ENCODE assay signal across 8 cellular contexts in the genomic region with DNA sequence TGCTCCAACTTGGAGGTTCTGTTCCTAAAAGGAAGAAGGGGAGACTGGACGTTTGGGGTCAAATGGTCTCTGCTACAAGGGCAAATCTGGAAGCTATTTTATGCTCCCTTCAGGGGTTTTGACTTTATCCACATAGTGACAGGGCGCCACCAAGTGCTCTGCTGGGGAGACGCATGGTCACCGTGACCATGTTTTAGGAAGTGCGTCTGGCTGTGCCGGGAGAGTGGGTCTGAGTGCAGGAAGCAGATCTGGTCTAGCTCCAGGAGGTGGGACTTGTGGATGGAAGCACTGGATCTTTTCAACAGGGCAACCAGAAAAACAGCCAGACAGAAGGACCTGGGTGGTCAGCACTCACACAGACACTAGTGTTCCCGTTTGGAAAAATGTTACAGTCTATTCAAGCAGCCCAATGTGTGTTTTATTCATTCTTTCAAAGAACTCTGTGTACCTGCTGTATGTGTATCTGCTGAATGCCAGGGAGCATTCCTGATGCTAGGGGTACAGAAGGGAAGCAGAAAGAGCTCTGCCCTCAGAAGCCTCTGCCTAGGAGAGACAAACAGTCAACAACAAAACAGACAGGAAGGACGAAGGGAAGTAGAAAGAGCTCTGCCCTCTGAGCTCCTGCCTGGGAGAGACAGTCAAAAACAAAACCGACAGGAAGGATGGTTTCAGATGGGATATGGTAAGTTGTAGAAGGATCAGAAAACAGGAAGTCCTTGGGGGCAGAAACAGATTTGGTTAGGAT. TPM values are rescaled to one million over a fixed set of nuclear protein-coding genes. Genes with fewer than 3 reads are reported as not detected.
DNase-seq lines count a peak whose midpoint lies in the region; ATAC-seq and TF ChIP-seq lines count a peak whose summit lies in the region.

No MANE protein-coding gene starts in this region.

- peak overlapping the region in 10 of 11 experiments; percentile 49 to 74 (median 68); a peak in 20 of 22 replicates for H3K9ac ChIP-seq in BLaER1 treated with 17β-estradiol and CSF1 and Interleukin-3, amounts not matched to agents 10 nM and 100 nM
- H3K9ac ChIP-seq in neural cell (ENCODE audit: low read length) = no peak overlapping the region

- TF ChIP-seq CTCF in fibroblast of the aortic adventitia (IDR thresholded peaks at IDR 0.05; ENCODE audit: insufficient read depth, low read length) (peak; percentile 86), neural cell (IDR thresholded peaks at IDR 0.05; ENCODE audit: poor library complexity, severe bottlenecking) (peak; percentile 59), tibial artery (IDR thresholded peaks at IDR 0.05) (peak; percentile 72 to 77)

- DNase-seq in OCI-M2 (lab: John Stamatoyannopoulos, UW; ENCODE audit: unreplicated experiment) (peak; percentile 1), activated T-helper 1 cell treated with Interleukin-2 at 50 U/mL for 16 hours (ENCODE audit: low read depth) (peak; percentile 18), fibroblast of the aortic adventitia (ENCODE audit: low read depth) (peak; percentile 83), tibial artery (peak; percentile 73 to 81)

- H3K9me2 ChIP-seq in neural cell (ENCODE audit: insufficient read depth, low read length) = no peaks in the 10 kb centered on the region

- no peaks in the 10 kb centered on the region for H3K79me2 ChIP-seq in neural cell (replicated peaks; ENCODE audit: insufficient read depth, low read length)

- peak; percentile 7 for TF ChIP-seq POLR2A in GM19099 (IDR thresholded peaks at IDR 0.05; ENCODE audit: extremely low read depth, insufficient read length, low read depth)

- TF ChIP-seq EP300 in neural cell (conservative IDR thresholded peaks at IDR 0.05; ENCODE audit: poor library complexity, severe bottlenecking) = no peak

- H2AFZ ChIP-seq in neural cell (ENCODE audit: low read depth, low read length) = no peak overlapping the region

- peak overlapping the region in 10 of 11 experiments; percentile 56 to 83 (median 78); a peak in 20 of 22 replicates for H3K27ac ChIP-seq in BLaER1 treated with 17β-estradiol and CSF1 and Interleukin-3, amounts not matched to agents 10 nM and 100 nM
- H3K27ac ChIP-seq in neural cell (ENCODE audit: low read length) (no peak overlapping the region), tibial artery (no peak overlapping the region)

- H4K20me1 ChIP-seq in BLaER1 treated with 17β-estradiol and CSF1 and Interleukin-3, amounts not matched to agents 10 nM and 100 nM = peaks cover 0 to 50% (median 21%) of the 10 kb centered on the region in 11 experiments; a peak in 15 of 22 replicates
- H4K20me1 ChIP-seq in neural cell (ENCODE audit: insufficient read depth) = no peaks in the 10 kb centered on the region

- peaks cover 12 to 39% (median 17%) of the 10 kb centered on the region in 11 experiments for H3K36me3 ChIP-seq in BLaER1 treated with 17β-estradiol and CSF1 and Interleukin-3, amounts not matched to agents 10 nM and 100 nM
- no peaks in the 10 kb centered on the region for H3K36me3 ChIP-seq in neural cell (ENCODE audit: insufficient read depth, low read length)
- peaks cover 0 to 17% (median 7%) of the 10 kb centered on the region in 3 donors for H3K36me3 ChIP-seq in tibial artery

- peak overlapping the region; percentile 4 to 53 (median 40); a peak in 15 of 20 replicates for H3K4me3 ChIP-seq in BLaER1 treated with 17β-estradiol and CSF1 and Interleukin-3, amounts not matched to agents 10 nM and 100 nM
- H3K4me3 ChIP-seq in fibroblast of the aortic adventitia (ENCODE audit: low read depth, low read length) (no peak overlapping the region), neural cell (ENCODE audit: low read length) (no peak overlapping the region), tibial artery (no peak overlapping the region)

- H3F3A ChIP-seq in neural cell (ENCODE audit: insufficient read depth, low read length, poor library complexity, severe bottlenecking) = no peaks in the 10 kb centered on the region

- TF ChIP-seq RAD21 in neural cell (conservative IDR thresholded peaks at IDR 0.05) = peak; percentile 60

- H3K27me3 ChIP-seq in BLaER1 treated with 17β-estradiol and CSF1 and Interleukin-3, amounts not matched to agents 10 nM and 100 nM = no peaks in the 10 kb centered on the region
- H3K27me3 ChIP-seq in neural cell (ENCODE audit: insufficient read depth, low read depth, low read length) (no peaks in the 10 kb centered on the region), tibial artery (no peaks in the 10 kb centered on the region)

- peaks cover 43 to 80% (median 62%) of the 10 kb centered on the region in 10 experiments for H3K4me1 ChIP-seq in BLaER1 treated with 17β-estradiol and CSF1 and Interleukin-3, amounts not matched to agents 10 nM and 100 nM
- peaks cover 0 to 11% (median 4%) of the 10 kb centered on the region in 4 donors for H3K4me1 ChIP-seq in tibial artery

- no peaks in the 10 kb centered on the region for H3K9me3 ChIP-seq in BLaER1 treated with 17β-estradiol and CSF1 and Interleukin-3, amounts not matched to agents 10 nM and 100 nM (replicated peaks in 1 of 11)
- H3K9me3 ChIP-seq in neural cell (ENCODE audit: low read length) (no peaks in the 10 kb centered on the region), tibial artery (no peaks in the 10 kb centered on the region)

- peak; percentile 79 for ATAC-seq in HG03521 (IDR thresholded peaks at IDR 0.05; ENCODE audit: unreplicated experiment)

- H3K4me2 ChIP-seq in BLaER1 treated with 17β-estradiol and CSF1 and Interleukin-3, amounts not matched to agents 10 nM and 100 nM = peak overlapping the region; percentile 68 to 97 (median 88)
- H3K4me2 ChIP-seq in neural cell (ENCODE audit: low read length) = no peak overlapping the region

- intact Hi-C loops in tibial artery (cut with DNase I; ENCODE audit: low total_unique reads) = no loop called here

TF ChIP-seq in neural cell, 6 proteins besides CTCF, POLR2A, EP300 and RAD21:
- peak; percentile 55 for TF ChIP-seq SMC3 (conservative IDR thresholded peaks at IDR 0.05; ENCODE audit: poor library complexity)
- TF ChIP-seq, protein P1, sequence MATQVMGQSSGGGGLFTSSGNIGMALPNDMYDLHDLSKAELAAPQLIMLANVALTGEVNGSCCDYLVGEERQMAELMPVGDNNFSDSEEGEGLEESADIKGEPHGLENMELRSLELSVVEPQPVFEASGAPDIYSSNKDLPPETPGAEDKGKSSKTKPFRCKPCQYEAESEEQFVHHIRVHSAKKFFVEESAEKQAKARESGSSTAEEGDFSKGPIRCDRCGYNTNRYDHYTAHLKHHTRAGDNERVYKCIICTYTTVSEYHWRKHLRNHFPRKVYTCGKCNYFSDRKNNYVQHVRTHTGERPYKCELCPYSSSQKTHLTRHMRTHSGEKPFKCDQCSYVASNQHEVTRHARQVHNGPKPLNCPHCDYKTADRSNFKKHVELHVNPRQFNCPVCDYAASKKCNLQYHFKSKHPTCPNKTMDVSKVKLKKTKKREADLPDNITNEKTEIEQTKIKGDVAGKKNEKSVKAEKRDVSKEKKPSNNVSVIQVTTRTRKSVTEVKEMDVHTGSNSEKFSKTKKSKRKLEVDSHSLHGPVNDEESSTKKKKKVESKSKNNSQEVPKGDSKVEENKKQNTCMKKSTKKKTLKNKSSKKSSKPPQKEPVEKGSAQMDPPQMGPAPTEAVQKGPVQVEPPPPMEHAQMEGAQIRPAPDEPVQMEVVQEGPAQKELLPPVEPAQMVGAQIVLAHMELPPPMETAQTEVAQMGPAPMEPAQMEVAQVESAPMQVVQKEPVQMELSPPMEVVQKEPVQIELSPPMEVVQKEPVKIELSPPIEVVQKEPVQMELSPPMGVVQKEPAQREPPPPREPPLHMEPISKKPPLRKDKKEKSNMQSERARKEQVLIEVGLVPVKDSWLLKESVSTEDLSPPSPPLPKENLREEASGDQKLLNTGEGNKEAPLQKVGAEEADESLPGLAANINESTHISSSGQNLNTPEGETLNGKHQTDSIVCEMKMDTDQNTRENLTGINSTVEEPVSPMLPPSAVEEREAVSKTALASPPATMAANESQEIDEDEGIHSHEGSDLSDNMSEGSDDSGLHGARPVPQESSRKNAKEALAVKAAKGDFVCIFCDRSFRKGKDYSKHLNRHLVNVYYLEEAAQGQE (IDR thresholded peaks at IDR 0.05; ENCODE audit: borderline replicate concordance) = no peak
- no peak for TF ChIP-seq POLR2AphosphoS5 (IDR thresholded peaks at IDR 0.05)
- TF ChIP-seq EZH2 (IDR thresholded peaks at IDR 0.05; ENCODE audit: borderline replicate concordance, insufficient read depth, low read length, poor library complexity, severe bottlenecking) = no peak
TF ChIP-seq in neural cell: peak in this region for 1.

RNA-seq across cellular contexts. Expression of a gene that starts 14.3 kb away (rescaled TPM):
- total RNA-seq in fibroblast of the aortic adventitia (ENCODE audit: low replicate concordance) = 6.9 and 14.1 TPM in 2 replicates
- 2.7 and 3.6 TPM in 2 replicates for polyA plus RNA-seq in neural cell
- polyA minus RNA-seq in neural cell = 1.7 TPM in 2 replicates

Comparison
In these comparisons a context has a peak if more than half of its experiments do, and no peak if none do; other contexts are left out.
1. H3K27ac ChIP-seq: peak in BLaER1 treated with 17β-estradiol and CSF1 and Interleukin-3, amounts not matched to agents 10 nM and 100 nM (10 of 11); none in neural cell (single experiment) and tibial artery (0 of 2).
2. H3K4me3 ChIP-seq: peak in BLaER1 treated with 17β-estradiol and CSF1 and Interleukin-3, amounts not matched to agents 10 nM and 100 nM (10 of 10); none in fibroblast of the aortic adventitia (single experiment), neural cell (single experiment) and tibial artery (0 of 2).
3. DNase-seq: peak in every context shown above with its lines; median percentile 83 in fibroblast of the aortic adventitia; 77 in tibial artery; 18 in activated T-helper 1 cell treated with Interleukin-2 at 50 U/mL for 16 hours; 1 in OCI-M2.
4. Peak in every context shown above with its lines, with median percentiles within 50 percentile points of each other: CTCF ChIP-seq.